In genomic region chr6:75347797-75348610, GRCh38 we compare ENCODE assay signal across 34 cellular contexts.
DNase-seq lines count a peak whose midpoint lies in the region; ATAC-seq, FAIRE-seq and TF ChIP-seq lines count a peak whose summit lies in the region.
"Had no signal": no experiment of that assay in that cellular context is flagged by ENCODE, and none has a peak within 500 bp of the region (broad histone marks: within the 10 kb centered on the region; RNA-seq: fewer than 3 reads in every experiment).

No MANE protein-coding gene starts in this region.

- H3K4me2 ChIP-seq in neural progenitor cell, result peak overlapping the region; percentile 85

- H3K4me3 Mint-ChIP-seq in neural progenitor cell, result no peak overlapping the region
- H3K4me3 Mint-ChIP-seq: activated CD4-positive, alpha-beta memory T cell treated with anti-CD3 and anti-CD28 coated beads for 36 hours; activated naive CD4-positive, alpha-beta T cell treated with anti-CD3 and anti-CD28 coated beads, Interleukin-2, amount 10 ng/mL, durations not matched to agents 7 days and 5 days; CD4-positive, alpha-beta T cell; natural killer cell treated with Interleukin-12 subunit alpha and Interleukin-12 subunit beta and Interleukin-15 and Interleukin-18, amount 100 ng/mL, for 72 hours had no signal

- ATAC-seq in right cardiac atrium, result no peak
- ATAC-seq in mucosa of descending colon, result no peak
- ATAC-seq: natural killer cell treated with Interleukin-12 subunit alpha and Interleukin-12 subunit beta and Interleukin-15 and Interleukin-18, amount 100 ng/mL, for 72 hours had no signal

- H3K36me3 ChIP-seq in cardiac muscle cell (peaks cover 21% of the 10 kb centered on the region), neural progenitor cell (no peaks in the 10 kb centered on the region), mucosa of descending colon (ENCODE audit: low read depth) (no peaks in the 10 kb centered on the region), H7 (replicated peaks; ENCODE audit: control insufficient read depth, insufficient read depth, low read length) (no peaks in the 10 kb centered on the region)
- H3K36me3 ChIP-seq: ovary had no signal

- H3K27ac ChIP-seq in cardiac muscle cell (peak overlapping the region; percentile 79), right cardiac atrium (ENCODE audit: low read length) (no peak overlapping the region), neural progenitor cell (peak overlapping the region; percentile 97)
- H3K27ac ChIP-seq: GM23248, ovary had no signal

- H3K27ac Mint-ChIP-seq in neural progenitor cell, result peak overlapping the region; percentile 11
- H3K27ac Mint-ChIP-seq: activated CD4-positive, alpha-beta memory T cell treated with anti-CD3 and anti-CD28 coated beads for 36 hours; activated naive CD4-positive, alpha-beta T cell treated with anti-CD3 and anti-CD28 coated beads, Interleukin-2, amount 10 ng/mL, durations not matched to agents 7 days and 5 days; CD4-positive, alpha-beta T cell; natural killer cell treated with Interleukin-12 subunit alpha and Interleukin-12 subunit beta and Interleukin-15 and Interleukin-18, amount 100 ng/mL, for 72 hours had no signal

- no peak for TF ChIP-seq CTCF in cardiac muscle cell (IDR thresholded peaks at IDR 0.05; ENCODE audit: low read depth, low read length)
- TF ChIP-seq CTCF in neural progenitor cell (IDR thresholded peaks at IDR 0.05), result no peak
- TF ChIP-seq CTCF in mucosa of descending colon (IDR thresholded peaks at IDR 0.05), result no peak

- no peaks in the 10 kb centered on the region for H4K20me1 ChIP-seq in neural progenitor cell (ENCODE audit: low read depth)

- no peaks in the 10 kb centered on the region for H3K27me3 Mint-ChIP-seq in neural progenitor cell (ENCODE audit: insufficient read depth, low read depth)

- intact Hi-C loops in right cardiac atrium (cut with DNase I), result no loop called here
- intact Hi-C loops in mucosa of descending colon (cut with DNase I, micrococcal nuclease), result no loop called here

- 86% methylated on average over 2 of the region's 2 CpGs for WGBS in right cardiac atrium

- no peak for DNase-seq in cardiac muscle cell (ENCODE audit: low read depth in 1 of 2, low spot score in 1 of 2)
- no peak for DNase-seq in right cardiac atrium
- peak; percentile 19 for DNase-seq in fibroblast of peridontal ligament (ENCODE audit: extremely low read depth)
- no peak for DNase-seq in neural progenitor cell (ENCODE audit: low spot score)
- DNase-seq in mucosa of descending colon, result no peak
- DNase-seq in cortex of kidney (lab: John Stamatoyannopoulos, UW), result no peak
- no peak for DNase-seq in HTR-8/SVneo (ENCODE audit: insufficient read length, low spot score)
- DNase-seq in H7, result no peak
- DNase-seq: activated CD4-positive, alpha-beta memory T cell treated with anti-CD3 and anti-CD28 coated beads for 36 hours; activated CD4-positive, alpha-beta T cell treated with anti-CD3 and anti-CD28 coated beads for 1 hour; activated naive CD4-positive, alpha-beta T cell treated with anti-CD3 and anti-CD28 coated beads, Interleukin-2, amount 10 ng/mL, durations not matched to agents 7 days and 5 days; AML-193; anterior cingulate cortex; CD4-positive, alpha-beta T cell; DMS79 treated with DMSO at 0.1 percent for 48 hours; GF-D8; GM23248; hippocampal formation; KBM-7; lower lobe of right lung; NCI-H1436; NCI-H2081 treated with DMSO at 0.1 percent for 48 hours; NCI-H82; ovary; retina; SIG-M5; stimulated activated CD4-positive, alpha-beta T cell treated with anti-CD3 and anti-CD28 coated beads, Interleukin-1b, Interleukin-23, amount 100 ng/mL, for 48 hours; stimulated activated naive CD4-positive, alpha-beta T cell treated with Interleukin-2 at 50 U/mL for 16 hours; SW 1271 had no signal

- no peak overlapping the region for H3K9ac ChIP-seq in neural progenitor cell
- H3K9ac ChIP-seq: GM23248 had no signal

- no peak for FAIRE-seq in HTR-8/SVneo (lab: Jason Lieb, UNC)
- FAIRE-seq: A204.1, RCC 7860, urothelium cell line had no signal

- H3F3A ChIP-seq in neural progenitor cell (ENCODE audit: low read depth), result peaks cover 40% of the 10 kb centered on the region

- peaks cover 63% of the 10 kb centered on the region for H3K4me1 Mint-ChIP-seq in neural progenitor cell
- H3K4me1 Mint-ChIP-seq: activated naive CD4-positive, alpha-beta T cell treated with anti-CD3 and anti-CD28 coated beads, Interleukin-2, amount 10 ng/mL, durations not matched to agents 7 days and 5 days had no signal

- H3K9me3 ChIP-seq in cardiac muscle cell (ENCODE audit: low read depth), result no peaks in the 10 kb centered on the region
- no peaks in the 10 kb centered on the region for H3K9me3 ChIP-seq in right cardiac atrium (ENCODE audit: control insufficient read depth, low read length)
- H3K9me3 ChIP-seq in neural progenitor cell (ENCODE audit: low read depth), result no peaks in the 10 kb centered on the region
- no peaks in the 10 kb centered on the region for H3K9me3 ChIP-seq in mucosa of descending colon
- H3K9me3 ChIP-seq: esophagus muscularis mucosa, lower lobe of right lung, ovary had no signal

- H3K4me3 ChIP-seq in cardiac muscle cell (no peak overlapping the region), right cardiac atrium (ENCODE audit: low read length) (no peak overlapping the region), neural progenitor cell (no peak overlapping the region), mucosa of descending colon (no peak overlapping the region), H7 (ENCODE audit: insufficient read depth, low read depth, low read length) (no peak overlapping the region)
- H3K4me3 ChIP-seq: GM23248, lower lobe of right lung, ovary had no signal

- H3K36me3 Mint-ChIP-seq in neural progenitor cell, result no peaks in the 10 kb centered on the region
- H3K36me3 Mint-ChIP-seq: activated CD4-positive, alpha-beta memory T cell treated with anti-CD3 and anti-CD28 coated beads for 36 hours; activated naive CD4-positive, alpha-beta T cell treated with anti-CD3 and anti-CD28 coated beads, Interleukin-2, amount 10 ng/mL, durations not matched to agents 7 days and 5 days; natural killer cell treated with Interleukin-12 subunit alpha and Interleukin-12 subunit beta and Interleukin-15 and Interleukin-18, amount 100 ng/mL, for 72 hours had no signal

- H3K79me2 ChIP-seq in neural progenitor cell (ENCODE audit: low read depth), result no peaks in the 10 kb centered on the region

- H3K27me3 ChIP-seq in cardiac muscle cell (no peaks in the 10 kb centered on the region), right cardiac atrium (ENCODE audit: control insufficient read depth, insufficient read depth) (no peaks in the 10 kb centered on the region), neural progenitor cell (no peaks in the 10 kb centered on the region), H7 (ENCODE audit: control insufficient read depth, insufficient read depth, low read length) (no peaks in the 10 kb centered on the region)
- H3K27me3 ChIP-seq: esophagus muscularis mucosa, ovary had no signal

- peaks cover 47% of the 10 kb centered on the region for H3K4me1 ChIP-seq in cardiac muscle cell (ENCODE audit: low read depth)
- peaks cover 7% of the 10 kb centered on the region for H3K4me1 ChIP-seq in right cardiac atrium (ENCODE audit: control insufficient read depth, insufficient read depth, low read length)
- peaks cover 72% of the 10 kb centered on the region for H3K4me1 ChIP-seq in neural progenitor cell
- H3K4me1 ChIP-seq in mucosa of descending colon (ENCODE audit: low read depth), result no peaks in the 10 kb centered on the region

- H3K9me3 Mint-ChIP-seq in neural progenitor cell, result no peaks in the 10 kb centered on the region
- H3K9me3 Mint-ChIP-seq: activated CD4-positive, alpha-beta memory T cell treated with anti-CD3 and anti-CD28 coated beads for 36 hours; activated naive CD4-positive, alpha-beta T cell treated with anti-CD3 and anti-CD28 coated beads, Interleukin-2, amount 10 ng/mL, durations not matched to agents 7 days and 5 days; CD4-positive, alpha-beta T cell; natural killer cell treated with Interleukin-12 subunit alpha and Interleukin-12 subunit beta and Interleukin-15 and Interleukin-18, amount 100 ng/mL, for 72 hours had no signal

- no peak overlapping the region for H2AFZ ChIP-seq in neural progenitor cell (replicated peaks)
